Comparison of ENCODE assay signal across 26 cellular contexts in genomic region chr12:10121278-10121677, GRCh38. TPM values are rescaled to one million over a fixed set of nuclear protein-coding genes. Genes with fewer than 3 reads are reported as not detected.
DNase-seq lines count a peak whose midpoint lies in the region; TF ChIP-seq lines count a peak whose summit lies in the region.
"Had no signal": no experiment of that assay in that cellular context is flagged by ENCODE, and none has a peak within 500 bp of the region (broad histone marks: within the 10 kb centered on the region; RNA-seq: fewer than 3 reads in every experiment).

No MANE protein-coding gene starts in this region.

- H2AFZ ChIP-seq in OCI-LY7 (ENCODE audit: low read length) (0 out of 2 replicates have a peak overlapping the region, but pooled peaks have one; percentile 12), hepatocyte (no peak overlapping the region)

- H3K9me2 ChIP-seq in OCI-LY7 (ENCODE audit: insufficient read depth, low read length) (no peaks in the 10 kb centered on the region), hepatocyte (replicated peaks; ENCODE audit: insufficient read depth) (no peaks in the 10 kb centered on the region)

- H3K27me3 ChIP-seq in hepatocyte (no peaks in the 10 kb centered on the region), spleen (replicated peaks in 1 of 7) (no peaks in the 10 kb centered on the region), testis (no peaks in the 10 kb centered on the region)
- H3K27me3 ChIP-seq: heart right ventricle, ovary, SJCRH30, thyroid gland had no signal

- H3K4me3 ChIP-seq in OCI-LY7 (ENCODE audit: low read depth, low read length, poor library complexity, severe bottlenecking) (no peak overlapping the region), hepatocyte (no peak overlapping the region), spleen (peak overlapping the region in 1 of 8 donors; percentile 36), testis (no peak overlapping the region)
- H3K4me3 ChIP-seq: heart right ventricle, ovary, SJCRH30, thyroid gland had no signal

- DNase-seq in KBM-7 (peak; percentile 40), OCI-LY7 (ENCODE audit: low spot score) (no peak), hepatocyte (ENCODE audit: low spot score) (no peak), spleen (no peak), testis (no peak), retina (no peak), DMS114 treated with DMSO at 0.1 percent for 48 hours (lab: John Stamatoyannopoulos, UW; ENCODE audit: unreplicated experiment) (no peak), C1 segment of cervical spinal cord (lab: John Stamatoyannopoulos, UW) (no peak)
- DNase-seq: activated CD8-positive, alpha-beta memory T cell treated with anti-CD3 and anti-CD28 coated beads for 24 hours; activated T-cell treated with anti-CD3 and anti-CD28 coated beads, Interleukin-2, amount 50 U/mL, for 4 hours; CD8-positive, alpha-beta T cell; DMS 273 treated with DMSO at 0.1 percent for 48 hours; effector CD4-positive, alpha-beta T cell; heart right ventricle; natural killer cell; NCI-H1048; NCI-H2029 treated with DMSO at 0.1 percent for 48 hours; NCI-H2227 treated with DMSO at 0.1 percent for 48 hours; ovary; SJCRH30; stimulated activated naive CD8-positive, alpha-beta T cell treated with anti-CD3 and anti-CD28 coated beads, Interleukin-15, Interleukin-2, amounts not matched to agents 100 U/mL and 50 U/mL, for 24 hours; thyroid gland had no signal

- H3K27ac ChIP-seq in OCI-LY7 (ENCODE audit: low read depth, low read length, poor library complexity, severe bottlenecking), result no peak overlapping the region
- no peak overlapping the region for H3K27ac ChIP-seq in hepatocyte
- H3K27ac ChIP-seq in spleen, result peak overlapping the region in 5 of 8 donors; percentile 20 to 82 (median 56)
- no peak overlapping the region for H3K27ac ChIP-seq in testis
- H3K27ac ChIP-seq: epithelial cell of prostate, ovary, SJCRH30, thyroid gland had no signal

- POLR2A ChIA-PET in OCI-LY7 (lab: Charles Lee), result no interaction called here

- TF ChIP-seq CTCF in OCI-LY7 (conservative IDR thresholded peaks at IDR 0.05; ENCODE audit: low read length) (no peak), hepatocyte (IDR thresholded peaks at IDR 0.05; ENCODE audit: poor library complexity) (no peak), spleen (IDR thresholded peaks at IDR 0.05 in 8 of 11, conservative IDR thresholded peaks at IDR 0.05 in 3 of 11) (no peak), testis (IDR thresholded peaks at IDR 0.05) (no peak)

- H4K20me1 ChIP-seq in OCI-LY7 (ENCODE audit: insufficient read depth, low read length), result no peaks in the 10 kb centered on the region
- H4K20me1 ChIP-seq in hepatocyte (ENCODE audit: insufficient read depth, poor library complexity, severe bottlenecking), result no peaks in the 10 kb centered on the region

- no TSS peak for BruUV-seq in OCI-LY7 (replicated peaks; lab: Mats Ljungman, UMichigan)

- H3K4me2 ChIP-seq in OCI-LY7 (ENCODE audit: low read length) (no peak overlapping the region), hepatocyte (peak overlapping the region; percentile 8)

- H3K36me3 ChIP-seq in OCI-LY7 (ENCODE audit: insufficient read depth, low read length) (no peaks in the 10 kb centered on the region), hepatocyte (replicated peaks; ENCODE audit: insufficient read depth, low read depth) (no peaks in the 10 kb centered on the region), spleen (peaks cover 0 to 55% (median 0%) of the 10 kb centered on the region in 6 donors), testis (ENCODE audit: low read depth, missing control alignments) (no peaks in the 10 kb centered on the region)
- H3K36me3 ChIP-seq: ovary, SJCRH30, thyroid gland had no signal

- CTCF ChIA-PET in OCI-LY7 (lab: Charles Lee; ENCODE audit: unreplicated experiment), result no interaction called here

- H3K79me2 ChIP-seq in OCI-LY7 (ENCODE audit: insufficient read depth, low read depth, low read length) (no peaks in the 10 kb centered on the region), hepatocyte (no peaks in the 10 kb centered on the region)

- 61% methylated on average over 7 of the region's 7 CpGs for WGBS in hepatocyte (ENCODE audit: low lambda C conversion rate, missing lambda C conversion rate)
- 30 to 54% (median 41%) methylated on average over 7 of the region's 7 CpGs for WGBS in spleen, 5 donors
- 73 to 77% methylated on average over 7 of the region's 7 CpGs for WGBS in testis, 2 donors

- TF ChIP-seq POLR2A in spleen (IDR thresholded peaks at IDR 0.05), result no peak
- no peak for TF ChIP-seq POLR2A in testis (IDR thresholded peaks at IDR 0.05)

- H3K9me3 ChIP-seq in OCI-LY7 (ENCODE audit: low read length) (no peaks in the 10 kb centered on the region), hepatocyte (ENCODE audit: low read depth) (no peaks in the 10 kb centered on the region), spleen (no peaks in the 10 kb centered on the region), testis (no peaks in the 10 kb centered on the region)
- H3K9me3 ChIP-seq: heart right ventricle, ovary, SJCRH30, thyroid gland had no signal

- H3K4me1 ChIP-seq in OCI-LY7 (ENCODE audit: insufficient read depth, low read length, poor library complexity, severe bottlenecking) (no peaks in the 10 kb centered on the region), hepatocyte (ENCODE audit: insufficient read depth) (no peaks in the 10 kb centered on the region), spleen (peaks cover 0 to 22% (median 0%) of the 10 kb centered on the region in 6 donors), testis (no peaks in the 10 kb centered on the region)
- H3K4me1 ChIP-seq: SJCRH30, thyroid gland had no signal

- in situ Hi-C loops in KBM-7 (cut with MboI; ENCODE audit: low pct_unique_long_range_greater_than_20kb, low sequenced_read_pairs), result no loop called here

- intact Hi-C loops in OCI-LY7 (cut with micrococcal nuclease; ENCODE audit: unreplicated experiment), result no loop called here
- intact Hi-C loops in spleen (cut with DNase I; ENCODE audit: low total_unique reads), result no loop called here
- intact Hi-C loops in testis (cut with DNase I; ENCODE audit: low total_unique reads), result no loop called here

RNA-seq across cellular contexts. Expression of gene CLEC7A, which starts 8.7 kb away (rescaled TPM):
- total RNA-seq in OCI-LY7 (2014; rRNA removed; shearing (Covaris generic)), result not detected in 2 replicates
- total RNA-seq in OCI-LY7 (2022), result not detected in 2 replicates
- total RNA-seq in hepatocyte, result 1.1 and 2.3 TPM in 2 replicates
- 1.3 and 2.3 TPM in 2 replicates for polyA plus RNA-seq in hepatocyte
- total RNA-seq in spleen, result 100 to 1,000 TPM in 1 of 7 donors, 10 to 100 TPM in 6; 37.4 to 111 (median 51.8) TPM
- 10 to 100 TPM in 2 of 3 donors, 1 to 10 TPM in 1; 7.7 to 20.4 (median 11.7) TPM for polyA plus RNA-seq in spleen
- 1 to 10 TPM; 1.9 to 4.4 TPM for total RNA-seq in testis
- 4.8 TPM for polyA plus RNA-seq in testis (ENCODE audit: insufficient read depth, low read depth, low replicate concordance)
- total RNA-seq: G401, SJCRH30 had no signal

RNA-seq across cellular contexts. Expression of gene CLEC1A, which starts 22.5 kb away (rescaled TPM):
- total RNA-seq in OCI-LY7 (2014; rRNA removed; shearing (Covaris generic)), result not detected in 2 replicates
- not detected in 2 replicates for total RNA-seq in OCI-LY7 (2022)
- total RNA-seq in hepatocyte, result 3.0 and 6.4 TPM in 2 replicates
- 3.6 and 4.2 TPM in 2 replicates for polyA plus RNA-seq in hepatocyte
- total RNA-seq in spleen, result 10 to 100 TPM in 1 of 7 donors, 1 to 10 TPM in 6; 6.0 to 12.4 (median 7.7) TPM
- polyA plus RNA-seq in spleen, result 1 to 10 TPM; 1.5 to 4.2 (median 2.4) TPM
- total RNA-seq in testis, result 1 to 10 TPM; 2.7 to 3.2 TPM
- 2.9 TPM for polyA plus RNA-seq in testis (ENCODE audit: insufficient read depth, low read depth, low replicate concordance)
- total RNA-seq: activated T-cell treated with anti-CD3 and anti-CD28 coated beads, Interleukin-2, amount 50 U/mL, for 4 hours; CD8-positive, alpha-beta T cell; G401; natural killer cell; SJCRH30; T-helper 1 cell treated with Interleukin-12 subunit alpha and Interleukin-12 subunit beta and Interleukin-4 antibody, amounts not matched to agents 30 ng/mL and 1 ng/mL, for 36 hours had no signal

RNA-seq across cellular contexts. Expression of gene OLR1, which starts 50.7 kb away (rescaled TPM):
- not detected in 2 replicates for total RNA-seq in OCI-LY7 (2014; rRNA removed; shearing (Covaris generic))
- total RNA-seq in OCI-LY7 (2022) (not detected in 2 replicates), hepatocyte (7.3 and 15.1 TPM in 2 replicates), spleen (10 to 100 TPM in 1 of 7 donors, 1 to 10 TPM in 3, not detected in 3; 1.2 to 10.5 (median 1.3) TPM), testis (1 to 10 TPM in 1 of 2 donors, under 1 TPM in 1; 0.87 to 2.5 TPM)
- polyA plus RNA-seq in hepatocyte (6.4 and 20.8 TPM in 2 replicates), spleen (under 1 TPM; 0.09 to 0.22 (median 0.13) TPM), testis (ENCODE audit: insufficient read depth, low read depth, low replicate concordance) (5.9 TPM)
- total RNA-seq: activated T-cell treated with anti-CD3 and anti-CD28 coated beads, Interleukin-2, amount 50 U/mL, for 4 hours; CD8-positive, alpha-beta T cell; SJCRH30; T-helper 1 cell treated with Interleukin-12 subunit alpha and Interleukin-12 subunit beta and Interleukin-4 antibody, amounts not matched to agents 30 ng/mL and 1 ng/mL, for 36 hours had no signal

RNA-seq across cellular contexts. Expression of gene TMEM52B, which starts 57.6 kb away (rescaled TPM):
- not detected in 2 replicates for total RNA-seq in OCI-LY7 (2014; rRNA removed; shearing (Covaris generic))
- total RNA-seq in OCI-LY7 (2022) (0.21 and 0.22 TPM in 2 replicates), hepatocyte (0.03 TPM in 1 of 2 replicates, not detected in the other), spleen (under 1 TPM in 2 of 7 donors, not detected in 5; 0.19 to 0.40 TPM), testis (1 to 10 TPM in 1 of 2 donors, under 1 TPM in 1; 0.74 to 1.2 TPM)
- polyA plus RNA-seq in hepatocyte (1.0 and 1.8 TPM in 2 replicates), spleen (under 1 TPM in 1 of 3 donors, not detected in 2; 0.06 TPM), testis (ENCODE audit: insufficient read depth, low read depth, low replicate concordance) (0.76 TPM)
- total RNA-seq: activated T-cell treated with anti-CD3 and anti-CD28 coated beads, Interleukin-2, amount 50 U/mL, for 4 hours; CD8-positive, alpha-beta T cell; G401; heart right ventricle; right cardiac atrium; SJCRH30; T-helper 1 cell treated with Interleukin-12 subunit alpha and Interleukin-12 subunit beta and Interleukin-4 antibody, amounts not matched to agents 30 ng/mL and 1 ng/mL, for 36 hours; thyroid gland had no signal

Comparison
In these comparisons a context has a peak if more than half of its experiments do, and no peak if none do; other contexts are left out.
1. H3K27ac ChIP-seq: peak in spleen (5 of 8); none in OCI-LY7 (single experiment), hepatocyte (single experiment) and testis (0 of 2).
2. RNA of gene CLEC7A, which starts 8.7 kb away (total RNA-seq): 37.4 to 111 TPM in spleen; 1.9 to 4.4 TPM in testis, 1.1 to 2.3 TPM in hepatocyte and not detected in OCI-LY7; every median in the first group is over 4 times any median in the second.